Comparison of ENCODE assay signal across 8 cellular contexts in the genomic region with DNA sequence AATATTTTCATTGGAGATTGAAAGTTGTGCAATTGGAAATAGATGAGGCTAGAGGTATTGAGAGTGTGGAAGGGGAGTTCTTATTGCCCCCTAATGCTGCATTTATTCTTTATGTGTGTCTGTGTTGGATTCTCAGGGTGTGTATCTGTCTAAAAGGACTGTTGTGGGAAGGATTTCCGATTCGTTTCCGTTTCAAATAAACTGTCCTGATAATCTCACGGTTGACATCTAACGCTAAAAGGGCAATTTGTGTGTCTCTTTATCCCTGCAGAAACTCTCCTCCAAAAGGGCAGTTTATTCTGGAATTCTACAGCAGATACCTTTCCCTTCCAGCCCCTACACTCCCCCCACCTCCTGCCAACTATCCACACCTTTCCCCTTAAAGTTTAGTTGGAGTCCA. TPM values are rescaled to one million over a fixed set of nuclear protein-coding genes. Genes with fewer than 3 reads are reported as not detected.
DNase-seq lines count a peak whose midpoint lies in the region; ATAC-seq, FAIRE-seq and TF ChIP-seq lines count a peak whose summit lies in the region.

No MANE protein-coding gene starts in this region.

- no peaks in the 10 kb centered on the region for H3K79me2 ChIP-seq in HepG2 (ENCODE audit: insufficient read depth, low read length)

- H3K27ac ChIP-seq in HepG2 (ENCODE audit: extremely low read length, insufficient read depth, low read length) (no peak overlapping the region), tibial artery (peak overlapping the region; percentile 99 to 100)

- no peak overlapping the region for H3K4me3 Mint-ChIP-seq in activated T-helper 1 cell treated with anti-CD3 and anti-CD28 coated beads, Interleukin-12 subunit alpha, Interleukin-12 subunit beta, Interleukin-2, Interleukin-4 antibody, amounts not matched to agents 30 ng/mL and 10 ng/mL and 1 ng/mL, durations not matched to agents 14 hours and 24 hours and 36 hours

- H3K9me3 Mint-ChIP-seq in activated T-helper 1 cell treated with anti-CD3 and anti-CD28 coated beads, Interleukin-12 subunit alpha, Interleukin-12 subunit beta, Interleukin-2, Interleukin-4 antibody, amounts not matched to agents 30 ng/mL and 10 ng/mL and 1 ng/mL, durations not matched to agents 14 hours and 24 hours and 36 hours: no peaks in the 10 kb centered on the region

- H3K36me3 ChIP-seq in HepG2 (replicated peaks in 1 of 2; ENCODE audit: control insufficient read depth in 1 of 2, insufficient read depth in 2 of 2, low read length in 2 of 2) (no peaks in the 10 kb centered on the region), tibial artery (no peaks in the 10 kb centered on the region)

- peak overlapping the region; percentile 95 for H3K27ac Mint-ChIP-seq in activated T-helper 1 cell treated with anti-CD3 and anti-CD28 coated beads, Interleukin-12 subunit alpha, Interleukin-12 subunit beta, Interleukin-2, Interleukin-4 antibody, amounts not matched to agents 30 ng/mL and 10 ng/mL and 1 ng/mL, durations not matched to agents 14 hours and 24 hours and 36 hours

- in situ Hi-C loops in HepG2 (cut with HindIII; ENCODE audit: extremely low pct_ligation_motif_present, low pct_unique_long_range_greater_than_20kb): loop anchor here (25.0 kb wide), 2 partner anchors 106 to 531 kb away; no protein-coding TSS in a partner anchor

- peaks cover 3 to 39% of the 10 kb centered on the region in 2 experiments; a peak in 4 of 5 replicates for H3K27me3 ChIP-seq in HepG2 (ENCODE audit: control insufficient read depth in 1 of 2, insufficient read depth in 2 of 2, low read length in 2 of 2)
- H3K27me3 ChIP-seq in tibial artery: no peaks in the 10 kb centered on the region

- DNase-seq in NCI-H2227 (lab: John Stamatoyannopoulos, UW; ENCODE audit: unreplicated experiment) (peak; percentile 38), NCI-H2227 treated with DMSO at 0.1 percent for 48 hours (lab: John Stamatoyannopoulos, UW) (no peak), HepG2 (ENCODE audit: low spot score) (no peak), tibial artery (no peak), RPMI8226 (no peak)
- no peak for DNase-seq in activated T-helper 1 cell treated with anti-CD3 and anti-CD28 coated beads, Interleukin-12 subunit alpha, Interleukin-12 subunit beta, Interleukin-2, Interleukin-4 antibody, amounts not matched to agents 30 ng/mL and 10 ng/mL and 1 ng/mL, durations not matched to agents 14 hours and 24 hours and 36 hours (ENCODE audit: low spot score)

- H3K4me2 ChIP-seq in HepG2 (ENCODE audit: low read depth, low read length): no peak overlapping the region

- TF ChIP-seq EP300 in HepG2 (IDR thresholded peaks at IDR 0.05; ENCODE audit: low read depth in 2 of 2, low read length in 2 of 2): no peak
- no peak for TF ChIP-seq EP300 in HepG2 (CRISPR knock-in tag; IDR thresholded peaks at IDR 0.05; ENCODE audit: borderline replicate concordance)

- H3K9me3 ChIP-seq in HepG2 (ENCODE audit: low read length): no peaks in the 10 kb centered on the region
- no peaks in the 10 kb centered on the region for H3K9me3 ChIP-seq in tibial artery

- WGBS in HepG2 (ENCODE audit: low lambda C conversion rate): 16% methylated on average over 5 of the region's 5 CpGs

- intact Hi-C loops in activated T-helper 1 cell treated with anti-CD3 and anti-CD28 coated beads, Interleukin-12 subunit alpha, Interleukin-12 subunit beta, Interleukin-2, Interleukin-4 antibody, amounts not matched to agents 30 ng/mL and 10 ng/mL and 1 ng/mL, durations not matched to agents 14 hours and 24 hours and 36 hours (cut with micrococcal nuclease): loop anchor here (2.0 to 5.0 kb wide), 2 partner anchors 19 to 701 kb away; no protein-coding TSS in a partner anchor
- intact Hi-C loops in HepG2 (cut with micrococcal nuclease; ENCODE audit: unreplicated experiment) (no loop called here), tibial artery (cut with DNase I; ENCODE audit: low total_unique reads) (loop anchor here (10.0 kb wide), 2 partner anchors 93 to 533 kb away; no protein-coding TSS in a partner anchor)

- TF ChIP-seq CTCF in HepG2 (CRISPR knock-in tag; IDR thresholded peaks at IDR 0.05): no peak
- TF ChIP-seq CTCF in tibial artery (IDR thresholded peaks at IDR 0.05): no peak

- CTCF ChIA-PET in HepG2 (lab: Yijun Ruan, JAX; ENCODE audit: low intra/inter-chr PET ratio, low total read pairs): no interaction called here

- ATAC-seq in HepG2 (no peak), HG03108 (IDR thresholded peaks at IDR 0.05; ENCODE audit: unreplicated experiment) (no peak), GM18517 (IDR thresholded peaks at IDR 0.05; ENCODE audit: unreplicated experiment) (no peak)

- no peak overlapping the region for H3K9ac ChIP-seq in HepG2 (ENCODE audit: insufficient read depth, low read depth, low read length)

- no peak overlapping the region for H2AFZ ChIP-seq in HepG2 (ENCODE audit: low read length)

- FAIRE-seq in HepG2 (lab: Jason Lieb, UNC): no peak

- no peak for TF ChIP-seq RAD21 in HepG2 (CRISPR knock-in tag; IDR thresholded peaks at IDR 0.05)

- POLR2A ChIA-PET in HepG2 (lab: Yijun Ruan, JAX): no interaction called here

- peaks cover 17% of the 10 kb centered on the region for H3K27me3 Mint-ChIP-seq in activated T-helper 1 cell treated with anti-CD3 and anti-CD28 coated beads, Interleukin-12 subunit alpha, Interleukin-12 subunit beta, Interleukin-2, Interleukin-4 antibody, amounts not matched to agents 30 ng/mL and 10 ng/mL and 1 ng/mL, durations not matched to agents 14 hours and 24 hours and 36 hours (ENCODE audit: insufficient read depth)

- H3K4me1 ChIP-seq in HepG2 (ENCODE audit: insufficient read depth, low read length) (no peaks in the 10 kb centered on the region), tibial artery (peaks cover 0 to 55% (median 28%) of the 10 kb centered on the region in 4 donors)

- peaks cover 6% of the 10 kb centered on the region for H3K36me3 Mint-ChIP-seq in activated T-helper 1 cell treated with anti-CD3 and anti-CD28 coated beads, Interleukin-12 subunit alpha, Interleukin-12 subunit beta, Interleukin-2, Interleukin-4 antibody, amounts not matched to agents 30 ng/mL and 10 ng/mL and 1 ng/mL, durations not matched to agents 14 hours and 24 hours and 36 hours (ENCODE audit: low read depth)

- TF ChIP-seq POLR2A in HepG2 (IDR thresholded peaks at IDR 0.05; ENCODE audit: insufficient read depth in 1 of 2, low read depth in 2 of 2, low read length in 2 of 2): no peak

- peaks cover 2% of the 10 kb centered on the region for H4K20me1 ChIP-seq in HepG2 (ENCODE audit: insufficient read depth, low read length)

- no TSS peak for BruUV-seq in HepG2 (replicated peaks; lab: Mats Ljungman, UMichigan)

- H3K4me3 ChIP-seq in HepG2 (replicated peaks in 1 of 3; ENCODE audit: insufficient read depth in 1 of 3, low read depth in 2 of 3, low read length in 3 of 3) (no peak overlapping the region), tibial artery (peak overlapping the region; percentile 72)

- peaks cover 26% of the 10 kb centered on the region for H3K4me1 Mint-ChIP-seq in activated T-helper 1 cell treated with anti-CD3 and anti-CD28 coated beads, Interleukin-12 subunit alpha, Interleukin-12 subunit beta, Interleukin-2, Interleukin-4 antibody, amounts not matched to agents 30 ng/mL and 10 ng/mL and 1 ng/mL, durations not matched to agents 14 hours and 24 hours and 36 hours (ENCODE audit: low read depth)

TF ChIP-seq in HepG2, 621 proteins besides CTCF, POLR2A, EP300 and RAD21:
- 0 out of 2 replicates have a peak, but pooled peaks have one; percentile 37 for TF ChIP-seq RBFOX2 (IDR thresholded peaks at IDR 0.05; ENCODE audit: low read depth, low read length)
- no peak for TF ChIP-seq ZNF674 (CRISPR knock-in tag; IDR thresholded peaks at IDR 0.05; ENCODE audit: low read depth)

RNA-seq across cellular contexts. Expression of gene SETBP1, which starts 0.9 kb away (rescaled TPM):
- total RNA-seq in activated T-helper 1 cell treated with anti-CD3 and anti-CD28 coated beads, Interleukin-12 subunit alpha, Interleukin-12 subunit beta, Interleukin-2, Interleukin-4 antibody, amounts not matched to agents 30 ng/mL and 10 ng/mL and 1 ng/mL, durations not matched to agents 14 hours and 24 hours and 36 hours: 36.2 and 42.0 TPM in 2 replicates
- 0.18 and 0.20 TPM in 2 replicates for total RNA-seq in HepG2 (2016; rRNA removed; fragmentation: Illumina TruSeq; extraction: Trizol)
- 2.5 and 2.7 TPM in 2 replicates for total RNA-seq in HepG2 (2016; cell fraction: cytosol; rRNA removed; fragmentation: Illumina TruSeq; extraction: Trizol; ENCODE audit: low read depth)
- total RNA-seq in HepG2 (2016; cell fraction: insoluble cytoplasmic fraction; rRNA removed; fragmentation: Illumina TruSeq; extraction: Trizol): 0.15 and 0.16 TPM in 2 replicates
- 0.31 and 0.62 TPM in 2 replicates for total RNA-seq in HepG2 (2016; cell fraction: membrane; rRNA removed; fragmentation: Illumina TruSeq; extraction: Trizol)
- total RNA-seq in HepG2 (2016; cell fraction: nucleus; rRNA removed; fragmentation: Illumina TruSeq; extraction: Trizol): 1.1 and 1.3 TPM in 2 replicates
- polyA plus RNA-seq in HepG2 (2011; rRNA removed): 0.65 and 0.73 TPM in 2 replicates
- polyA plus RNA-seq in HepG2 (2011; cell fraction: cytosol; rRNA removed): 0.20 and 0.42 TPM in 2 replicates
- polyA plus RNA-seq in HepG2 (2011; cell fraction: nucleus; rRNA removed): 1.8 TPM in 2 replicates
- 0.93 and 2.0 TPM in 2 replicates for polyA plus RNA-seq in HepG2 (2012)
- polyA plus RNA-seq in HepG2 (2016; cell fraction: cytosol; fragmentation: Illumina TruSeq; extraction: Trizol; ENCODE audit: low read depth): not detected in 2 replicates
- polyA plus RNA-seq in HepG2 (2016; cell fraction: insoluble cytoplasmic fraction; fragmentation: Illumina TruSeq; extraction: Trizol; ENCODE audit: low read depth): 0.05 and 0.09 TPM in 2 replicates
- 0.08 TPM in 1 of 2 replicates, not detected in the other for polyA plus RNA-seq in HepG2 (2016; cell fraction: membrane; fragmentation: Illumina TruSeq; extraction: Trizol; ENCODE audit: low read depth)
- polyA plus RNA-seq in HepG2 (2016; cell fraction: nucleus; fragmentation: Illumina TruSeq; extraction: Trizol; ENCODE audit: insufficient read depth, low read depth): 0.08 and 0.32 TPM in 2 replicates
- polyA minus RNA-seq in HepG2 (2011; rRNA and poly(A)+ RNA removed; ENCODE audit: low replicate concordance): 2.0 and 2.9 TPM in 2 replicates
- 0.26 and 1.1 TPM in 2 replicates for polyA minus RNA-seq in HepG2 (2011; cell fraction: cytosol; rRNA and poly(A)+ RNA removed)
- 6.8 and 10.6 TPM in 2 replicates for polyA minus RNA-seq in HepG2 (2011; cell fraction: nucleus; rRNA and poly(A)+ RNA removed)

Comparison
In these comparisons a context has a peak if more than half of its experiments do, and no peak if none do; other contexts are left out.
1. H3K4me3 ChIP-seq: peak in tibial artery (2 of 2); none in HepG2 (0 of 3).